8 cellular contexts compared by ENCODE assay signal in genomic region chr17:79777166-79777843, GRCh38. TPM values are rescaled to one million over a fixed set of nuclear protein-coding genes. Genes with fewer than 3 reads are reported as not detected.
DNase-seq lines count a peak whose midpoint lies in the region; TF ChIP-seq lines count a peak whose summit lies in the region.

No MANE protein-coding gene starts in this region.

- TF ChIP-seq CTCF in HFFc6 (IDR thresholded peaks at IDR 0.05) = peak; percentile 51
- no peak for TF ChIP-seq CTCF in sigmoid colon (IDR thresholded peaks at IDR 0.05)

- H3K9me3 Mint-ChIP-seq in HFFc6 = no peaks in the 10 kb centered on the region

- H3K27ac ChIP-seq in iPS-18a (ENCODE audit: low read length) (peak overlapping the region; percentile 61), sigmoid colon (peak overlapping the region; percentile 14 to 54 (median 34))

- H3K4me1 ChIP-seq in iPS-18a (ENCODE audit: control insufficient read depth, low read depth, low read length) (peaks cover 17% of the 10 kb centered on the region), sigmoid colon (peaks cover 0 to 25% (median 18%) of the 10 kb centered on the region in 4 donors)

- H3K9ac ChIP-seq in iPS-18a (ENCODE audit: low read length) = peak overlapping the region; percentile 79

- H3K4me1 Mint-ChIP-seq in HFFc6 (ENCODE audit: low read depth) = no peaks in the 10 kb centered on the region; the same call in 1 of the 2 replicates

- no peak overlapping the region for H3K27ac Mint-ChIP-seq in HFFc6

- H3K9me3 ChIP-seq in iPS-18a (ENCODE audit: control insufficient read depth, low read depth, low read length) (no peaks in the 10 kb centered on the region), sigmoid colon (no peaks in the 10 kb centered on the region)

- TF ChIP-seq POLR2A in sigmoid colon (IDR thresholded peaks at IDR 0.05) = no peak

- intact Hi-C loops in sigmoid colon (cut with DNase I) = loop anchor here (5.0 kb wide), 1 partner anchor 60 kb away; the partner anchor contains the start of gene CBX4

- H3K4me3 Mint-ChIP-seq in HFFc6 = peak overlapping the region; percentile 56

- H3K36me3 ChIP-seq in iPS-18a (ENCODE audit: control insufficient read depth, low read depth, low read length) = peaks cover 28% of the 10 kb centered on the region
- no peaks in the 10 kb centered on the region for H3K36me3 ChIP-seq in sigmoid colon

- DNase-seq in NCI-H2029 (lab: John Stamatoyannopoulos, UW) (peak; percentile 30), NCI-H2029 treated with DMSO at 0.1 percent for 48 hours (lab: John Stamatoyannopoulos, UW) (no peak), HFFc6 (peak; percentile 19), NCI-H69 (lab: John Stamatoyannopoulos, UW) (peak; percentile 92), astrocyte of the hippocampus (ENCODE audit: low read depth, low spot score) (peak; percentile 73), sigmoid colon (peak; percentile 80), T-helper 9 cell (no peak)

- no peak for TF ChIP-seq EP300 in sigmoid colon (IDR thresholded peaks at IDR 0.05)

- peak overlapping the region; percentile 68 for H3K4me3 ChIP-seq in iPS-18a (ENCODE audit: low read length)
- peak overlapping the region; percentile 36 to 62 (median 52) for H3K4me3 ChIP-seq in sigmoid colon

- 2 to 4% methylated on average over 44 of the region's 44 CpGs for WGBS in sigmoid colon, 2 donors

- H3K27me3 ChIP-seq in iPS-18a (ENCODE audit: control insufficient read depth, insufficient read depth, low read length) (peaks cover 24% of the 10 kb centered on the region), sigmoid colon (peaks cover 34 to 95% (median 82%) of the 10 kb centered on the region in 3 donors)

- H3K36me3 Mint-ChIP-seq in HFFc6 (ENCODE audit: low read depth) = no peaks in the 10 kb centered on the region

- peaks cover 45% of the 10 kb centered on the region for H3K27me3 Mint-ChIP-seq in HFFc6 (ENCODE audit: insufficient read depth)

RNA-seq across cellular contexts. Expression of gene CBX2, which starts 0.6 kb away (rescaled TPM):
- total RNA-seq in HFFc6 (2021; fragmentation: NEBNext Ultra II Directional; extraction: Animal tissue kit (Norgen Biotek cat#: 25700)) = 1 to 10 TPM in 5 of 6 experiments, under 1 TPM in 1; 0.75 to 2.0 (median 1.4) TPM
- under 1 TPM in 3 of 4 donors, not detected in 1; 0.33 to 0.95 (median 0.36) TPM for total RNA-seq in sigmoid colon
- polyA plus RNA-seq in sigmoid colon = 1 to 10 TPM in 1 of 3 donors, under 1 TPM in 2; under 0.01 to 2.0 (median 0.23) TPM

RNA-seq across cellular contexts. Expression of gene CBX8, which starts 19.6 kb away (rescaled TPM):
- total RNA-seq in HFFc6 (2021; fragmentation: NEBNext Ultra II Directional; extraction: Animal tissue kit (Norgen Biotek cat#: 25700)) = 10 to 100 TPM in 1 of 6 experiments, 1 to 10 TPM in 5; 6.0 to 10.6 (median 8.1) TPM
- 1 to 10 TPM in 2 of 4 donors, under 1 TPM in 2; 0.28 to 1.8 (median 1.2) TPM for total RNA-seq in sigmoid colon
- polyA plus RNA-seq in sigmoid colon = 1 to 10 TPM; 2.4 to 5.6 (median 4.9) TPM

RNA-seq across cellular contexts. Expression of gene ENPP7, which starts 46.6 kb away (rescaled TPM):
- not detected for total RNA-seq in HFFc6 (2021; fragmentation: NEBNext Ultra II Directional; extraction: Animal tissue kit (Norgen Biotek cat#: 25700))
- not detected for total RNA-seq in sigmoid colon
- polyA plus RNA-seq in sigmoid colon = not detected

Comparison
In these comparisons a context has a peak if more than half of its experiments do, and no peak if none do; other contexts are left out.
1. DNase-seq: peak in NCI-H2029 (single experiment), HFFc6 (single experiment), NCI-H69 (single experiment), astrocyte of the hippocampus (single experiment) and sigmoid colon (single experiment); none in NCI-H2029 treated with DMSO at 0.1 percent for 48 hours (single experiment) and T-helper 9 cell (single experiment).